ENCODE assay signal across 9 cellular contexts in genomic region chr6:14316911-14317535, GRCh38.
DNase-seq lines count a peak whose midpoint lies in the region; ATAC-seq and TF ChIP-seq lines count a peak whose summit lies in the region.
"Had no signal": no experiment of that assay in that cellular context is flagged by ENCODE, and none has a peak within 500 bp of the region (broad histone marks: within the 10 kb centered on the region; RNA-seq: fewer than 3 reads in every experiment).

No MANE protein-coding gene starts in this region.

- no peaks in the 10 kb centered on the region for H3K27me3 ChIP-seq in BE2C
- no peaks in the 10 kb centered on the region for H3K27me3 ChIP-seq in RWPE2 (ENCODE audit: insufficient read depth, poor library complexity, severe bottlenecking)

- DNase-seq in BE2C (no peak), GM13977 (ENCODE audit: low spot score) (peak; percentile 37), RWPE2 (ENCODE audit: low spot score) (no peak), left lobe of liver (ENCODE audit: low spot score) (peak; percentile 48), Right ventricle myocardium inferior (ENCODE audit: missing footprints) (no peak), mesenteric fat pad (ENCODE audit: low spot score) (no peak), NK-92 (lab: John Stamatoyannopoulos, UW; ENCODE audit: unreplicated experiment) (no peak)

- in situ Hi-C loops in GM13977 (cut with MboI; ENCODE audit: low pct_unique_long_range_greater_than_20kb, low sequenced_read_pairs, unreplicated experiment), result no loop called here

- H3K27ac ChIP-seq in RWPE2 (ENCODE audit: poor library complexity, severe bottlenecking), result no peak overlapping the region
- H3K27ac ChIP-seq: epithelial cell of prostate had no signal

- H3K36me3 ChIP-seq in BE2C (no peaks in the 10 kb centered on the region), RWPE2 (ENCODE audit: low read depth) (no peaks in the 10 kb centered on the region)

- H3K4me3 ChIP-seq in BE2C (ENCODE audit: low read depth, low read length) (no peak overlapping the region), RWPE2 (ENCODE audit: severe bottlenecking) (no peak overlapping the region)

- H3K9me3 ChIP-seq in BE2C, result no peaks in the 10 kb centered on the region
- H3K9me3 ChIP-seq in RWPE2 (ENCODE audit: severe bottlenecking), result no peaks in the 10 kb centered on the region

- TF ChIP-seq CTCF in BE2C (IDR thresholded peaks at IDR 0.05; ENCODE audit: low read depth, low read length), result peak; percentile 26
- TF ChIP-seq CTCF in GM13977 (IDR thresholded peaks at IDR 0.05; ENCODE audit: extremely low read depth, insufficient read depth, missing control alignments), result peak; percentile 46
- TF ChIP-seq CTCF in RWPE2 (IDR thresholded peaks at IDR 0.05; ENCODE audit: poor library complexity, severe bottlenecking), result peak; percentile 28

- ATAC-seq in RWPE2 (ENCODE audit: low read depth) (no peak), left lobe of liver (peak; percentile 75), Right ventricle myocardium inferior (no peak), HG03045 (IDR thresholded peaks at IDR 0.05; ENCODE audit: unreplicated experiment) (no peak)

- intact Hi-C loops in Right ventricle myocardium inferior (cut with DNase I), result no loop called here

- no peaks in the 10 kb centered on the region for H3K4me1 ChIP-seq in BE2C
- H3K4me1 ChIP-seq in RWPE2 (ENCODE audit: insufficient read depth, poor library complexity, severe bottlenecking), result no peaks in the 10 kb centered on the region

Comparison
In these comparisons a context has a peak if more than half of its experiments do, and no peak if none do; other contexts are left out.
1. DNase-seq: peak in GM13977 (single experiment) and left lobe of liver (single experiment); none in BE2C (single experiment), RWPE2 (single experiment), Right ventricle myocardium inferior (single experiment), mesenteric fat pad (single experiment) and NK-92 (single experiment).
2. Peak in every context shown above with its lines, with median percentiles within 50 percentile points of each other: CTCF ChIP-seq.